25 cellular contexts compared by ENCODE assay signal in genomic region chr7:155792999-155793560, GRCh38. TPM values are rescaled to one million over a fixed set of nuclear protein-coding genes. Genes with fewer than 3 reads are reported as not detected.
DNase-seq lines count a peak whose midpoint lies in the region; ATAC-seq, FAIRE-seq and TF ChIP-seq lines count a peak whose summit lies in the region.
"Had no signal": no experiment of that assay in that cellular context is flagged by ENCODE, and none has a peak within 500 bp of the region (broad histone marks: within the 10 kb centered on the region; RNA-seq: fewer than 3 reads in every experiment).

No MANE protein-coding gene starts in this region.

- no peak overlapping the region for H4K91ac ChIP-seq in H1 (replicated peaks; ENCODE audit: insufficient read length, low read length)

- no peak overlapping the region for H3K23ac ChIP-seq in H1 (ENCODE audit: insufficient read length)

- 0 out of 2 replicates have a peak overlapping the region, but pooled peaks have one; percentile 40 for H2BK15ac ChIP-seq in H1 (ENCODE audit: low read length)

- H3K79me2 ChIP-seq in HepG2 (ENCODE audit: insufficient read depth, low read length) (no peaks in the 10 kb centered on the region), H1 (ENCODE audit: control insufficient read depth in 1 of 2, insufficient read depth in 2 of 2, low read length in 2 of 2) (no peaks in the 10 kb centered on the region)

- WGBS in HepG2 (ENCODE audit: low lambda C conversion rate) = 42% methylated on average over 11 of the region's 11 CpGs
- WGBS in right lobe of liver (ENCODE audit: insufficient coverage, low coverage, low lambda C conversion rate, missing lambda C conversion rate) = 78% methylated on average over 10 of the region's 11 CpGs
- 91 to 100% methylated on average over 2 to 11 of the region's 11 CpGs for WGBS in H1 (ENCODE audit: extremely low coverage in 1 of 2, insufficient coverage in 1 of 2, insufficient read length in 1 of 2, insufficient replicate concordance in 2 of 2, low coverage in 1 of 2, low lambda C conversion rate in 2 of 2, missing lambda C conversion rate in 1 of 2), 2 experiments
- 83 to 91% (median 85%) methylated on average over 11 of the region's 11 CpGs for WGBS in spleen, 5 donors

- no peak overlapping the region for H2AFZ ChIP-seq in HepG2 (ENCODE audit: low read length)
- H2AFZ ChIP-seq in H1 (ENCODE audit: low read length) = no peak overlapping the region

- no peaks in the 10 kb centered on the region for H3K36me3 ChIP-seq in HepG2 (replicated peaks in 1 of 2; ENCODE audit: control insufficient read depth in 1 of 2, insufficient read depth in 2 of 2, low read length in 2 of 2)
- H3K36me3 ChIP-seq in right lobe of liver = no peaks in the 10 kb centered on the region
- no peaks in the 10 kb centered on the region for H3K36me3 ChIP-seq in H1 (ENCODE audit: control insufficient read depth in 2 of 4, insufficient read depth in 4 of 4, low read length in 3 of 4)
- no peaks in the 10 kb centered on the region for H3K36me3 ChIP-seq in spleen
- H3K36me3 ChIP-seq in MG63 = no peaks in the 10 kb centered on the region
- H3K36me3 ChIP-seq: BLaER1, HAP-1 had no signal

- no peak for ATAC-seq in HepG2
- no peak for ATAC-seq in right lobe of liver
- no peak for ATAC-seq in HG02885 (IDR thresholded peaks at IDR 0.05; ENCODE audit: poor library complexity, unreplicated experiment)
- ATAC-seq: A549 had no signal

- H3K4me2 ChIP-seq in HepG2 (ENCODE audit: low read depth, low read length) (no peak overlapping the region), H1 (ENCODE audit: insufficient read depth in 1 of 2, low read depth in 2 of 2, low read length in 2 of 2) (no peak overlapping the region)
- H3K4me2 ChIP-seq: A549, KMS-11 had no signal

- H2BK20ac ChIP-seq in H1 (ENCODE audit: low read length) = peak overlapping the region; percentile 80; the same call in 1 of the 2 replicates

- 0 out of 2 replicates have a peak, but pooled peaks cover 2% of the 10 kb centered on the region for H3K79me1 ChIP-seq in H1 (ENCODE audit: low read depth, low read length)

- no peak overlapping the region for H4K5ac ChIP-seq in H1 (ENCODE audit: insufficient read length, low read depth, low read length)

- H4K20me1 ChIP-seq in HepG2 (ENCODE audit: insufficient read depth, low read length) = no peaks in the 10 kb centered on the region
- peaks cover 0 to 7% of the 10 kb centered on the region in 2 experiments for H4K20me1 ChIP-seq in H1 (replicated peaks in 1 of 2; ENCODE audit: control insufficient read depth in 1 of 2, insufficient read depth in 2 of 2, low read length in 2 of 2)
- H4K20me1 ChIP-seq: BLaER1 had no signal

- H3K27me3 ChIP-seq in HepG2 (ENCODE audit: control insufficient read depth in 1 of 2, insufficient read depth in 2 of 2, low read length in 2 of 2) (peaks cover 7 to 23% of the 10 kb centered on the region in 2 experiments; a peak in 3 of 5 replicates), right lobe of liver (no peaks in the 10 kb centered on the region), H1 (replicated peaks in 1 of 4; ENCODE audit: control insufficient read depth in 3 of 4, extremely low read depth in 1 of 4, insufficient read depth in 3 of 4, low read length in 3 of 4) (peaks cover 0 to 21% (median 13%) of the 10 kb centered on the region in 4 experiments; a peak in 5 of 7 replicates), spleen (replicated peaks in 1 of 7) (peaks cover 0 to 51% (median 19%) of the 10 kb centered on the region in 7 donors), MG63 (no peaks in the 10 kb centered on the region)
- H3K27me3 ChIP-seq: BLaER1 had no signal

- no peak overlapping the region for H4K8ac ChIP-seq in H1 (ENCODE audit: extremely low read depth, insufficient read depth, low read length)

- no peak for FAIRE-seq in HepG2 (lab: Jason Lieb, UNC)
- peak; percentile 93 for FAIRE-seq in HTR-8/SVneo (lab: Jason Lieb, UNC)
- FAIRE-seq in H1 (lab: Jason Lieb, UNC) = no peak
- FAIRE-seq: A549, GM12892, GM18507 had no signal

- CTCF ChIA-PET in HepG2 (lab: Yijun Ruan, JAX; ENCODE audit: low intra/inter-chr PET ratio, low total read pairs) = no interaction called here
- CTCF ChIA-PET in H1 (lab: Charles Lee; ENCODE audit: partially characterized antibody) = no interaction called here

- no peak overlapping the region for H3K14ac ChIP-seq in H1 (ENCODE audit: insufficient read length)

- no peak overlapping the region for H3K27ac ChIP-seq in HepG2 (ENCODE audit: extremely low read length, insufficient read depth, low read length)
- no peak overlapping the region for H3K27ac ChIP-seq in right lobe of liver
- no peak overlapping the region for H3K27ac ChIP-seq in H1 (ENCODE audit: low read depth, low read length)
- H3K27ac ChIP-seq in spleen = no peak overlapping the region
- H3K27ac ChIP-seq: 22Rv1, A549, BLaER1, KMS-11 had no signal

- H3K4me1 ChIP-seq in HepG2 (ENCODE audit: insufficient read depth, low read length) (peaks cover 42% of the 10 kb centered on the region), right lobe of liver (no peaks in the 10 kb centered on the region), H1 (replicated peaks in 1 of 4; ENCODE audit: control insufficient read depth in 3 of 4, insufficient read depth in 4 of 4, low read length in 3 of 4) (no peaks in the 10 kb centered on the region), spleen (peaks cover 2 to 9% (median 8%) of the 10 kb centered on the region in 6 donors)
- H3K4me1 ChIP-seq: HAP-1 had no signal

- H3K56ac ChIP-seq in H1 (replicated peaks; ENCODE audit: insufficient read length, low read depth, low read length) = no peak overlapping the region

- H3K9ac ChIP-seq in HepG2 (ENCODE audit: insufficient read depth, low read depth, low read length) = no peak overlapping the region
- 0 out of 7 replicates have a peak overlapping the region, but pooled peaks of 1 of the 4 experiments have one; percentile 30 for H3K9ac ChIP-seq in H1 (replicated peaks in 1 of 4; ENCODE audit: extremely low read depth in 1 of 4, low read depth in 3 of 4, low read length in 3 of 4)
- H3K9ac ChIP-seq: BLaER1, KMS-11 had no signal

- H2BK12ac ChIP-seq in H1 (ENCODE audit: low read depth, low read length) = no peak overlapping the region

- no peak for TF ChIP-seq EP300 in HepG2 (IDR thresholded peaks at IDR 0.05; ENCODE audit: low read depth in 2 of 2, low read length in 2 of 2)
- no peak for TF ChIP-seq EP300 in HepG2 (CRISPR knock-in tag; IDR thresholded peaks at IDR 0.05; ENCODE audit: borderline replicate concordance)
- no peak for TF ChIP-seq EP300 in H1 (IDR thresholded peaks at IDR 0.05; ENCODE audit: borderline replicate concordance in 1 of 2, low read depth in 2 of 2, low read length in 2 of 2)

- TF ChIP-seq CTCF in HepG2 (CRISPR knock-in tag; IDR thresholded peaks at IDR 0.05) = no peak
- no peak for TF ChIP-seq CTCF in right lobe of liver (IDR thresholded peaks at IDR 0.05)
- no peak for TF ChIP-seq CTCF in H1 (IDR thresholded peaks at IDR 0.05; ENCODE audit: control extremely low read depth in 1 of 3, insufficient read depth in 1 of 3, low read depth in 1 of 3, low read length in 3 of 3)
- no peak for TF ChIP-seq CTCF in spleen (IDR thresholded peaks at IDR 0.05 in 8 of 11, conservative IDR thresholded peaks at IDR 0.05 in 3 of 11)

- TF ChIP-seq RAD21 in HepG2 (CRISPR knock-in tag; IDR thresholded peaks at IDR 0.05) (no peak), H1 (IDR thresholded peaks at IDR 0.05 in 1 of 2, conservative IDR thresholded peaks at IDR 0.05 in 1 of 2; ENCODE audit: low read depth in 2 of 2, low read length in 2 of 2) (no peak)

- DNase-seq in HepG2 (ENCODE audit: low spot score) = no peak
- DNase-seq in right lobe of liver = no peak
- no peak for DNase-seq in HTR-8/SVneo (ENCODE audit: insufficient read length, low spot score)
- no peak for DNase-seq in H1 (ENCODE audit: low read depth in 1 of 2, low spot score in 2 of 2)
- DNase-seq in spleen = peak; percentile 19
- DNase-seq in MG63 = no peak
- no peak for DNase-seq in C1 segment of cervical spinal cord (lab: John Stamatoyannopoulos, UW)
- DNase-seq: CD4-positive, CD25-positive, alpha-beta regulatory T cell; COR-L47; DMS 273 treated with DMSO at 0.1 percent for 48 hours; DMS53; DND-41; EL; GOT3 had no signal

- BruUV-seq in HepG2 (replicated peaks; lab: Mats Ljungman, UMichigan) = no TSS peak

- H2AK5ac ChIP-seq in H1 (ENCODE audit: low read depth, low read length) = peak overlapping the region; percentile 75; the same call in 1 of the 2 replicates

- TF ChIP-seq POLR2A in HepG2 (IDR thresholded peaks at IDR 0.05; ENCODE audit: insufficient read depth in 1 of 2, low read depth in 2 of 2, low read length in 2 of 2) (no peak), right lobe of liver (IDR thresholded peaks at IDR 0.05) (no peak), H1 (IDR thresholded peaks at IDR 0.05; ENCODE audit: control extremely low read depth in 1 of 2, low read depth in 2 of 2, low read length in 2 of 2) (no peak), spleen (IDR thresholded peaks at IDR 0.05) (no peak)

- no peak overlapping the region for H3K18ac ChIP-seq in H1 (ENCODE audit: extremely low read depth, low read length)

- H3K4me3 ChIP-seq in HepG2 (replicated peaks in 1 of 3; ENCODE audit: insufficient read depth in 1 of 3, low read depth in 2 of 3, low read length in 3 of 3) = no peak overlapping the region
- H3K4me3 ChIP-seq in right lobe of liver = no peak overlapping the region
- H3K4me3 ChIP-seq in H1 (ENCODE audit: extremely low read depth in 1 of 4, insufficient read depth in 2 of 4, low read depth in 3 of 4, low read length in 4 of 4) = no peak overlapping the region
- H3K4me3 ChIP-seq in spleen = no peak overlapping the region
- H3K4me3 ChIP-seq in MG63 = no peak overlapping the region
- H3K4me3 ChIP-seq: A549, BLaER1, HAP-1 had no signal

- H3K4ac ChIP-seq in H1 (replicated peaks; ENCODE audit: insufficient read length, low read depth, low read length) = no peak overlapping the region

- intact Hi-C loops in HepG2 (cut with micrococcal nuclease; ENCODE audit: unreplicated experiment) (no loop called here), right lobe of liver (cut with DNase I) (loop anchor here (10.0 kb wide), 2 partner anchors 672 to 682 kb away; no protein-coding TSS in a partner anchor), spleen (cut with DNase I; ENCODE audit: low total_unique reads) (loop anchor here (10.0 kb wide), 1 partner anchor 1022 kb away; no protein-coding TSS in a partner anchor)

- POLR2A ChIA-PET in HepG2 (lab: Yijun Ruan, JAX) (no interaction called here), H1 (lab: Charles Lee; ENCODE audit: partially characterized antibody) (no interaction called here)

- in situ Hi-C loops in HepG2 (cut with HindIII; ENCODE audit: extremely low pct_ligation_motif_present, low pct_unique_long_range_greater_than_20kb) = no loop called here

- H3K9me3 ChIP-seq in HepG2 (ENCODE audit: low read length) (no peaks in the 10 kb centered on the region), right lobe of liver (no peaks in the 10 kb centered on the region), H1 (ENCODE audit: insufficient read depth in 2 of 2, low read depth in 1 of 2, low read length in 1 of 2) (peaks cover 5 to 7% of the 10 kb centered on the region in 2 experiments; a peak in 1 of 4 replicates), spleen (no peaks in the 10 kb centered on the region), MG63 (no peaks in the 10 kb centered on the region)
- H3K9me3 ChIP-seq: A549, BLaER1, HAP-1 had no signal

- H2BK120ac ChIP-seq in H1 (replicated peaks; ENCODE audit: low read depth, low read length) = no peak overlapping the region

- H2BK5ac ChIP-seq in H1 (ENCODE audit: low read depth, low read length) = 0 out of 2 replicates have a peak overlapping the region, but pooled peaks have one; percentile 56

- peaks cover 9% of the 10 kb centered on the region for H3K23me2 ChIP-seq in H1 (ENCODE audit: low read depth, low read length)

RNA-seq across cellular contexts. Expression of gene SHH, which starts 19.2 kb away (rescaled TPM):
- total RNA-seq in HepG2 (2016; rRNA removed; fragmentation: Illumina TruSeq; extraction: Trizol) = 1.7 and 1.9 TPM in 2 replicates
- total RNA-seq in HepG2 (2016; cell fraction: cytosol; rRNA removed; fragmentation: Illumina TruSeq; extraction: Trizol; ENCODE audit: low read depth) = 0.10 and 0.53 TPM in 2 replicates
- 1.3 and 2.2 TPM in 2 replicates for total RNA-seq in HepG2 (2016; cell fraction: insoluble cytoplasmic fraction; rRNA removed; fragmentation: Illumina TruSeq; extraction: Trizol)
- total RNA-seq in HepG2 (2016; cell fraction: membrane; rRNA removed; fragmentation: Illumina TruSeq; extraction: Trizol) = 0.80 and 1.6 TPM in 2 replicates
- 1.3 TPM in 2 replicates for total RNA-seq in HepG2 (2016; cell fraction: nucleus; rRNA removed; fragmentation: Illumina TruSeq; extraction: Trizol)
- 3.4 and 4.9 TPM in 2 replicates for polyA plus RNA-seq in HepG2 (2011; rRNA removed)
- 1.9 and 3.3 TPM in 2 replicates for polyA plus RNA-seq in HepG2 (2011; cell fraction: cytosol; rRNA removed)
- polyA plus RNA-seq in HepG2 (2011; cell fraction: nucleus; rRNA removed) = 12.2 and 16.4 TPM in 2 replicates
- 3.5 and 6.3 TPM in 2 replicates for polyA plus RNA-seq in HepG2 (2012)
- 0.17 TPM in 2 replicates for polyA plus RNA-seq in HepG2 (2016; cell fraction: cytosol; fragmentation: Illumina TruSeq; extraction: Trizol; ENCODE audit: low read depth)
- 1.8 and 2.1 TPM in 2 replicates for polyA plus RNA-seq in HepG2 (2016; cell fraction: insoluble cytoplasmic fraction; fragmentation: Illumina TruSeq; extraction: Trizol; ENCODE audit: low read depth)
- polyA plus RNA-seq in HepG2 (2016; cell fraction: membrane; fragmentation: Illumina TruSeq; extraction: Trizol; ENCODE audit: low read depth) = 0.12 and 0.47 TPM in 2 replicates
- polyA plus RNA-seq in HepG2 (2016; cell fraction: nucleus; fragmentation: Illumina TruSeq; extraction: Trizol; ENCODE audit: insufficient read depth, low read depth) = 3.9 and 4.1 TPM in 2 replicates
- polyA minus RNA-seq in HepG2 (2011; rRNA and poly(A)+ RNA removed; ENCODE audit: low replicate concordance) = 9.0 TPM in 1 of 2 replicates, not detected in the other
- polyA minus RNA-seq in HepG2 (2011; cell fraction: cytosol; rRNA and poly(A)+ RNA removed) = 4.0 and 5.5 TPM in 2 replicates
- 4.5 and 5.2 TPM in 2 replicates for polyA minus RNA-seq in HepG2 (2011; cell fraction: nucleus; rRNA and poly(A)+ RNA removed)
- total RNA-seq in right lobe of liver = 10 to 100 TPM in 4 of 6 experiments, 1 to 10 TPM in 2; 6.8 to 18.6 (median 12.4) TPM
- not detected in 2 replicates for total RNA-seq in H1 (2021; fragmentation: NEBNext Ultra II Directional; extraction: Animal tissue kit (Norgen Biotek cat#: 25700))
- polyA plus RNA-seq in H1 (2011; rRNA removed) = not detected in 2 replicates
- 0.01 TPM for polyA plus RNA-seq in H1 (2011; cell fraction: cytosol; rRNA removed)
- polyA plus RNA-seq in H1 (2011; cell fraction: nucleus; rRNA removed) = not detected
- not detected in 4 replicates for polyA plus RNA-seq in H1 (2012, experiment 1 of 2)
- polyA plus RNA-seq in H1 (2012, experiment 2 of 2) = not detected
- polyA plus RNA-seq in H1 (2013, experiment 1 of 2) = under 0.01 TPM
- 0.04 TPM for polyA plus RNA-seq in H1 (2013, experiment 2 of 2)
- polyA minus RNA-seq in H1 (2011; rRNA and poly(A)+ RNA removed) = 0.03 TPM in 1 of 2 replicates, not detected in the other
- polyA minus RNA-seq in H1 (2011; cell fraction: cytosol; rRNA and poly(A)+ RNA removed) = not detected
- polyA minus RNA-seq in H1 (2011; cell fraction: nucleus; rRNA and poly(A)+ RNA removed) = not detected
- total RNA-seq in spleen = not detected
- polyA plus RNA-seq in spleen = not detected
- not detected in 2 replicates for total RNA-seq in MG63 (2014; rRNA removed; shearing (Covaris generic); ENCODE audit: low replicate concordance)
- total RNA-seq: CD4-positive, CD25-positive, alpha-beta regulatory T cell; CD8-positive, alpha-beta memory T cell; G401 had no signal
- polyA plus RNA-seq: AG04450; CD8-positive, alpha-beta memory T cell had no signal
